ENCODE assay signal across 8 cellular contexts in genomic region chr21:44816761-44817505, GRCh38. TPM values are rescaled to one million over a fixed set of nuclear protein-coding genes. Genes with fewer than 3 reads are reported as not detected.
DNase-seq lines count a peak whose midpoint lies in the region; ATAC-seq and TF ChIP-seq lines count a peak whose summit lies in the region.

No MANE protein-coding gene starts in this region.

- H3K27ac ChIP-seq in AG04450 (ENCODE audit: low read depth, low read length), result no peak overlapping the region
- H3K27ac ChIP-seq in muscle layer of colon (ENCODE audit: low read depth, low read length), result peak overlapping the region; percentile 23

- H3K27ac Mint-ChIP-seq in chondrocyte (ENCODE audit: unreplicated experiment), result peak overlapping the region; percentile 17

- H3K4me3 Mint-ChIP-seq in chondrocyte (ENCODE audit: unreplicated experiment), result peak overlapping the region; percentile 67

- H3K27me3 ChIP-seq in AG04450 (ENCODE audit: control insufficient read depth, insufficient read depth, low read length), result no peaks in the 10 kb centered on the region
- no peaks in the 10 kb centered on the region for H3K27me3 ChIP-seq in muscle layer of colon (ENCODE audit: control insufficient read depth in 1 of 2, insufficient read depth in 2 of 2, low read length in 2 of 2)

- ATAC-seq in HG03196 (IDR thresholded peaks at IDR 0.05; ENCODE audit: unreplicated experiment), result peak; percentile 25
- no peak for ATAC-seq in HG02759 (IDR thresholded peaks at IDR 0.05; ENCODE audit: unreplicated experiment)
- no peak for ATAC-seq in HG03342 (IDR thresholded peaks at IDR 0.05; ENCODE audit: unreplicated experiment)

- H3K4me1 ChIP-seq in muscle layer of colon (ENCODE audit: insufficient read depth, low read length), result peaks cover 14% of the 10 kb centered on the region

- H3K4me3 ChIP-seq in AG04450 (ENCODE audit: low read depth, low read length) (peak overlapping the region; percentile 78), muscle layer of colon (ENCODE audit: low read depth in 1 of 2, low read length in 2 of 2) (peak overlapping the region; percentile 61 to 63)

- H3K4me1 Mint-ChIP-seq in chondrocyte (ENCODE audit: low read depth), result peaks cover 22% of the 10 kb centered on the region

- no peaks in the 10 kb centered on the region for H3K27me3 Mint-ChIP-seq in chondrocyte (ENCODE audit: low read depth)

- CTCF ChIA-PET in AG04450 (lab: Charles Lee), result no interaction called here

- H3K9ac ChIP-seq in muscle layer of colon (ENCODE audit: low read length), result no peak overlapping the region

- TF ChIP-seq CTCF in AG04450 (IDR thresholded peaks at IDR 0.05; ENCODE audit: low read depth, low read length), result no peak
- TF ChIP-seq CTCF in chondrocyte (IDR thresholded peaks at IDR 0.05), result no peak

- peaks cover 10% of the 10 kb centered on the region for H3K9me3 Mint-ChIP-seq in chondrocyte (ENCODE audit: low read depth)

- H3K36me3 ChIP-seq in muscle layer of colon (ENCODE audit: insufficient read depth, low read length), result peaks cover 16% of the 10 kb centered on the region

- POLR2A ChIA-PET in AG04450 (lab: Yijun Ruan, JAX), result interaction anchor here (0.5 to 1.1 kb wide), 5 partner anchors 15 to 425 kb away, joined by 3 to 7 read pairs (median 3); partner anchors contain the start of genes PTTG1IP and UBE2G2

- H3K9me3 ChIP-seq in AG04450 (ENCODE audit: control insufficient read depth, insufficient read depth, low read length) (peaks cover 25% of the 10 kb centered on the region), muscle layer of colon (ENCODE audit: low read length) (no peaks in the 10 kb centered on the region)

- no peak for DNase-seq in AG04450 (ENCODE audit: low read depth, low spot score)
- no peak for DNase-seq in chondrocyte (ENCODE audit: low spot score)
- no peak for DNase-seq in NCI-H1930 (lab: John Stamatoyannopoulos, UW)
- no peak for DNase-seq in HUDEP-2 (lab: John Stamatoyannopoulos, UW; ENCODE audit: unreplicated experiment in 76 of 76)

- H3K36me3 Mint-ChIP-seq in chondrocyte (ENCODE audit: low read depth), result peaks cover 6% of the 10 kb centered on the region

RNA-seq across cellular contexts. Expression of gene SUMO3, which starts 0.9 kb away (rescaled TPM):
- polyA plus RNA-seq in AG04450 (2011; rRNA removed), result 113 and 134 TPM in 2 replicates
- 75.0 and 75.8 TPM in 2 replicates for polyA minus RNA-seq in AG04450 (2011; rRNA and poly(A)+ RNA removed)
- total RNA-seq in chondrocyte, result 51.3 to 60.3 TPM (median 52.3 TPM) in 3 replicates

RNA-seq across cellular contexts. Expression of gene UBE2G2, which starts 15.3 kb away (rescaled TPM):
- polyA plus RNA-seq in AG04450 (2011; rRNA removed), result 60.9 and 62.2 TPM in 2 replicates
- 49.0 and 49.2 TPM in 2 replicates for polyA minus RNA-seq in AG04450 (2011; rRNA and poly(A)+ RNA removed)
- 48.5 to 75.5 TPM (median 54.8 TPM) in 3 replicates for total RNA-seq in chondrocyte

RNA-seq across cellular contexts. Expression of gene PTTG1IP, which starts 56.6 kb away (rescaled TPM):
- 240 and 249 TPM in 2 replicates for polyA plus RNA-seq in AG04450 (2011; rRNA removed)
- 134 and 137 TPM in 2 replicates for polyA minus RNA-seq in AG04450 (2011; rRNA and poly(A)+ RNA removed)
- 225 to 333 TPM (median 329 TPM) in 3 replicates for total RNA-seq in chondrocyte
